Comparison of ENCODE assay signal across 8 cellular contexts in the genomic region with DNA sequence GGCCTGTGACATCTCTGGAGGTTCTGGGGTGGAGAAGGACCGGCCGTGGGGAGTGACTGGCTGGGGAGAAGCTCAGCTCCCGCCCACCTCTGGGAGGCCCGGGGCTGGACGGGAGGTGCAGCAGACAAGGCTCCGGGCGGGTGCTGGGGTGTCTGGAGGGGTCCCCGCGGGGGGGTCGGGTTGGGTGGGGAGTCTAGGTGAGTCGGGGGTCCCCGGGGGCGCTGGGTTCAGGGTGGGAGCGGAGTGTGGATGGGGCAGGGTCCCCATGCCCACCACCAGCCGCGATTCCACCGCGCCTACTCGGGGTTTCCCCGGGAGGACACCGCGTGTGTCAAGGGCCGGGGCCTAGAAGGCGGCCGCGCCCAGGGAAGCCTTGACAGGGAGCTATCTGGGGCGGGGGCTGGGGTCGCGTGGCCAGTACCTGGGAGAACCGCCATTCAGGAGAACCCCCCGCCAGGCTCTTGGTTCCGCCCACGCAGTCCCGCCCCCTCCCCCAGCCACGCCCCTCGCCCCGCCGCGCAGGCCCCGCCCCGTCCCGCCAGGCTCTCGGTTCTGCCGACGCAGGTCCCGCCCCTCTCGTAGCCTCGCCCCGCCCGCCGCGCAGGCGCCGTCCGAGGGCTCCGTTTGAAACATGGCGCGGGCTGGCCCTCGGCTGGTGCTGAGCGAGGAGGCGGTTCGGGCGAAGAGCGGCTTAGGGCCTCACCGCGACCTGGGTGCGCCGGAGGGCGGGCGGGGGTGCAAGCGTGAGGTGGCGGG. TPM values are rescaled to one million over a fixed set of nuclear protein-coding genes. Genes with fewer than 3 reads are reported as not detected.
DNase-seq lines count a peak whose midpoint lies in the region; TF ChIP-seq lines count a peak whose summit lies in the region.

CEP72 (plus strand) TSS at position 610 of the 756 bp plus-strand sequence; CDS start at position 632, 22 bp downstream.

- peak within 1 kb of the TSS; percentile 53 to 83 (median 68) for H3K27ac ChIP-seq in stomach

- TF ChIP-seq POLR2A in stomach (IDR thresholded peaks at IDR 0.05) = no peak

- H3K4me1 ChIP-seq in Loucy (ENCODE audit: insufficient read depth, low read length, poor library complexity, severe bottlenecking) = peaks cover 23% of the 10 kb centered on the region
- H3K4me1 ChIP-seq in neuron (ENCODE audit: insufficient read depth, low read length) = peaks cover 7% of the 10 kb centered on the region
- H3K4me1 ChIP-seq in stomach = peaks cover 3 to 37% (median 25%) of the 10 kb centered on the region in 4 donors

- H3F3A ChIP-seq in Loucy (ENCODE audit: low read depth) = no peaks in the 10 kb centered on the region; the same call in 1 of the 2 replicates

- H4K20me1 ChIP-seq in Loucy (ENCODE audit: insufficient read depth, low read length, poor library complexity, severe bottlenecking) = peaks cover 15% of the 10 kb centered on the region

- H3K27me3 ChIP-seq in Loucy (ENCODE audit: insufficient read depth, low read length, poor library complexity, severe bottlenecking) (no peaks in the 10 kb centered on the region), neuron (ENCODE audit: insufficient read depth, low read length) (no peaks in the 10 kb centered on the region), stomach (peaks cover 0 to 20% (median 0%) of the 10 kb centered on the region in 3 donors)

- H3K36me3 ChIP-seq in Loucy (ENCODE audit: insufficient read depth, low read length) (no peaks in the 10 kb centered on the region), neuron (ENCODE audit: insufficient read depth, low read length) (peaks cover 2% of the 10 kb centered on the region), stomach (peaks cover 0 to 5% (median 0%) of the 10 kb centered on the region in 4 donors)

- peak within 1 kb of the TSS; percentile 76 for H3K9ac ChIP-seq in Loucy (ENCODE audit: low read depth, low read length, poor library complexity, severe bottlenecking)

- H2AFZ ChIP-seq in Loucy (ENCODE audit: low read length) (peak within 1 kb of the TSS; percentile 96), neuron (ENCODE audit: low read depth, low read length) (peak within 1 kb of the TSS; percentile 74)

- H3K9me2 ChIP-seq in Loucy (replicated peaks; ENCODE audit: low read depth, low read length) = no peaks in the 10 kb centered on the region

- H3K79me2 ChIP-seq in Loucy (ENCODE audit: insufficient read depth, low read length) = peaks cover 46% of the 10 kb centered on the region

- TF ChIP-seq EP300 in stomach (IDR thresholded peaks at IDR 0.05) = no peak

- peaks cover 7% of the 10 kb centered on the region; the same call in 1 of the 2 replicates for H3K9me3 ChIP-seq in Loucy (ENCODE audit: insufficient read depth, low read depth, low read length)
- peaks cover 2% of the 10 kb centered on the region for H3K9me3 ChIP-seq in neuron (ENCODE audit: low read length)
- no peaks in the 10 kb centered on the region for H3K9me3 ChIP-seq in stomach

- peak within 1 kb of the TSS; percentile 73 for H3K4me2 ChIP-seq in Loucy (ENCODE audit: low read depth, low read length, poor library complexity, severe bottlenecking)

- DNase-seq in EH (ENCODE audit: low read depth) (peak; percentile 86), GOT3 (lab: John Stamatoyannopoulos, UW) (peak; percentile 50), SHP77 treated with DMSO at 0.1 percent for 48 hours (lab: John Stamatoyannopoulos, UW) (peak; percentile 53), foreskin fibroblast (peak; percentile 81 to 95), stomach (peak; percentile 92)
- peak; percentile 98 for DNase-seq in activated effector memory CD4-positive, alpha-beta T cell treated with anti-CD3 and anti-CD28 coated beads, Interleukin-2, amount 50 U/mL, for 16 hours

- TF ChIP-seq CTCF in Loucy (conservative IDR thresholded peaks at IDR 0.05; ENCODE audit: low read length) (no peak), foreskin fibroblast (IDR thresholded peaks at IDR 0.05; ENCODE audit: low read depth, low read length) (no peak), stomach (IDR thresholded peaks at IDR 0.05) (no peak)

- WGBS in stomach, 5 donors = 0 to 1% (median 0%) methylated on average over 11 to 72 of the region's 72 CpGs

- intact Hi-C loops in stomach (cut with DNase I; ENCODE audit: low total_unique reads) = no loop called here

- H3K4me3 ChIP-seq in Loucy (ENCODE audit: low read length, poor library complexity, severe bottlenecking) (peak within 1 kb of the TSS; percentile 79), foreskin fibroblast (ENCODE audit: low read depth in 1 of 2, low read length in 2 of 2) (peak within 1 kb of the TSS; percentile 75 to 76), neuron (ENCODE audit: low read length) (peak within 1 kb of the TSS; percentile 90), stomach (peak within 1 kb of the TSS; percentile 77 to 96 (median 92))

RNA-seq across cellular contexts. Expression of gene CEP72, which starts in this region (rescaled TPM):
- 10 to 100 TPM in 1 of 5 donors, 1 to 10 TPM in 3, under 1 TPM in 1; 0.14 to 11.1 (median 2.2) TPM for total RNA-seq in stomach
- polyA plus RNA-seq in stomach = 1 to 10 TPM in 2 of 3 donors, under 1 TPM in 1; 0.46 to 3.6 (median 2.1) TPM

Comparison
In these comparisons a context has a peak if more than half of its experiments do, and no peak if none do; other contexts are left out.
1. Peak in every context shown above with its lines: DNase-seq, H3K4me3 ChIP-seq and H3K27ac ChIP-seq.